ENCODE assay signal across 8 cellular contexts in genomic region chr2:54176577-54176976, GRCh38.
A peak's percentile ranks its signal among the peaks of the same experiment; 100 is the strongest.
DNase-seq lines count a peak whose midpoint lies in the region; ATAC-seq, FAIRE-seq and TF ChIP-seq lines count a peak whose summit lies in the region.

No MANE protein-coding gene starts in this region.

- H3K36me3 ChIP-seq in SJSA1, result no peaks in the 10 kb centered on the region

- H3K27ac ChIP-seq in SJSA1, result no peak overlapping the region

- ATAC-seq in HG03354 (IDR thresholded peaks at IDR 0.05; ENCODE audit: poor library complexity, severe bottlenecking, unreplicated experiment) (no peak), GM18867 (IDR thresholded peaks at IDR 0.05; ENCODE audit: unreplicated experiment) (no peak)

- FAIRE-seq in H54 (lab: Jason Lieb, UNC) (no peak), frontal cortex (lab: Jason Lieb, UNC) (no peak)

- no peaks in the 10 kb centered on the region for H3K9me3 ChIP-seq in SJSA1 (replicated peaks)

- H3K4me1 ChIP-seq in SJSA1 (replicated peaks), result no peaks in the 10 kb centered on the region; the same call in 1 of the 2 replicates

- no peak for TF ChIP-seq POLR2A in H54 (IDR thresholded peaks at IDR 0.05; ENCODE audit: low read depth, low read length)

- no peaks in the 10 kb centered on the region for H3K27me3 ChIP-seq in SJSA1 (replicated peaks)

- DNase-seq in AG08395 (ENCODE audit: low spot score), result peak; percentile 67
- DNase-seq in H54 (ENCODE audit: insufficient read length, low spot score), result peak; percentile 5
- peak; percentile 50 to 61 for DNase-seq in SJSA1 (ENCODE audit: low read depth in 1 of 2, low spot score in 2 of 2)
- DNase-seq in frontal cortex (ENCODE audit: low spot score in 2 of 2), result peak; percentile 7 to 27
- DNase-seq in putamen (ENCODE audit: low spot score), result peak; percentile 15
- no peak for DNase-seq in NCI-H128 (lab: John Stamatoyannopoulos, UW; ENCODE audit: unreplicated experiment)

- no peak overlapping the region for H3K4me3 ChIP-seq in SJSA1
